17 cellular contexts compared by ENCODE assay signal in genomic region chrX:154430504-154430903, GRCh38. TPM values are rescaled to one million over a fixed set of nuclear protein-coding genes. Genes with fewer than 3 reads are reported as not detected.
DNase-seq lines count a peak whose midpoint lies in the region; ATAC-seq, FAIRE-seq and TF ChIP-seq lines count a peak whose summit lies in the region.
"Had no signal": no experiment of that assay in that cellular context is flagged by ENCODE, and none has a peak within 500 bp of the region (broad histone marks: within the 10 kb centered on the region; RNA-seq: fewer than 3 reads in every experiment).

No MANE protein-coding gene starts in this region.

- no peaks in the 10 kb centered on the region for H3K27me3 ChIP-seq in CD4-positive, alpha-beta T cell (ENCODE audit: control insufficient read depth, insufficient read depth, low read length)

- no peak overlapping the region for H3K4me3 ChIP-seq in HEK293 (ENCODE audit: low read depth, low read length)

- H3K27ac ChIP-seq in CD4-positive, alpha-beta T cell (ENCODE audit: low read depth, low read length) = no peak overlapping the region
- H3K27ac ChIP-seq in HEK293 (ENCODE audit: extremely low read depth, low read depth, low read length) (no peak overlapping the region), angular gyrus (ENCODE audit: low read depth, low read length) (peak overlapping the region; percentile 10)

- H3K4me1 Mint-ChIP-seq in CD4-positive, alpha-beta T cell (ENCODE audit: low read depth) = peaks cover 30% of the 10 kb centered on the region
- H3K4me1 Mint-ChIP-seq in nephron progenitor cell = peaks cover 25% of the 10 kb centered on the region

- H3K27ac Mint-ChIP-seq in CD4-positive, alpha-beta T cell = peak overlapping the region; percentile 80
- peak overlapping the region; percentile 73 for H3K27ac Mint-ChIP-seq in nephron progenitor cell

- no peak for FAIRE-seq in RCC 7860 (lab: Jason Lieb, UNC)
- FAIRE-seq: TTC549 had no signal

- H3K27me3 Mint-ChIP-seq in CD4-positive, alpha-beta T cell = no peaks in the 10 kb centered on the region
- peaks cover 8% of the 10 kb centered on the region for H3K27me3 Mint-ChIP-seq in nephron progenitor cell (ENCODE audit: low read depth, poor library complexity)

- intact Hi-C loops in CD4-positive, alpha-beta T cell (cut with DNase I, micrococcal nuclease) = loop anchor here in 1 of 2 experiments (10.0 kb wide), 1 partner anchor 54 kb away; the partner anchor contains the start of gene UBL4A

- POLR2A ChIA-PET in CD4-positive, alpha-beta T cell (lab: Charles Lee) = no interaction called here
- POLR2A ChIA-PET in HEK293 (lab: Yijun Ruan, JAX) = no interaction called here

- peaks cover 0 to 46% of the 10 kb centered on the region in 2 experiments; a peak in 1 of 3 replicates for H3K36me3 ChIP-seq in HEK293 (ENCODE audit: control insufficient read depth in 2 of 2, insufficient read depth in 1 of 2, low read length in 2 of 2)

- ATAC-seq in CD4-positive, alpha-beta T cell (ENCODE audit: poor library complexity) = no peak

- no peak for TF ChIP-seq CTCF in CD4-positive, alpha-beta T cell (IDR thresholded peaks at IDR 0.05)
- TF ChIP-seq CTCF in HEK293 (tag by site-specific recombination; IDR thresholded peaks at IDR 0.05) (no peak), nephron progenitor cell (IDR thresholded peaks at IDR 0.05) (no peak)

- DNase-seq in CD4-positive, alpha-beta T cell = no peak
- DNase-seq in nephron progenitor cell (no peak), DMS53 (lab: John Stamatoyannopoulos, UW) (no peak), RCC 7860 (ENCODE audit: low spot score) (no peak)
- no peak for DNase-seq in stimulated activated CD4-positive, alpha-beta T cell treated with anti-CD3 and anti-CD28 coated beads, Interleukin-2, amount 100 ng/mL, for 24 hours
- DNase-seq: activated gamma-delta T cell; cortex of kidney; DMS153; foreskin melanocyte; HCEC 1CT; kidney glomerular epithelial cell; NCI-H2107; occipital lobe; stimulated activated naive CD4-positive, alpha-beta T cell treated with Interleukin-2 at 50 U/mL for 16 hours had no signal

- CTCF ChIA-PET in CD4-positive, alpha-beta T cell (lab: Charles Lee) = no interaction called here
- CTCF ChIA-PET in HEK293 (lab: Yijun Ruan, JAX) = interaction anchor here (0.6 kb wide), 1 partner anchor 15 kb away, joined by 4 read pairs; no protein-coding TSS in a partner anchor

- H3K4me1 ChIP-seq in HEK293 (ENCODE audit: control insufficient read depth, insufficient read depth, low read length) = no peaks in the 10 kb centered on the region

- no peaks in the 10 kb centered on the region for H3K9me3 Mint-ChIP-seq in CD4-positive, alpha-beta T cell
- peaks cover 59% of the 10 kb centered on the region for H3K9me3 Mint-ChIP-seq in nephron progenitor cell

- no peaks in the 10 kb centered on the region for H3K9me3 ChIP-seq in CD4-positive, alpha-beta T cell (ENCODE audit: control insufficient read depth, low read length)
- no peaks in the 10 kb centered on the region for H3K9me3 ChIP-seq in HEK293 (ENCODE audit: control insufficient read depth, insufficient read depth, low read depth, low read length)

- peak overlapping the region; percentile 27 for H3K4me3 Mint-ChIP-seq in CD4-positive, alpha-beta T cell
- H3K4me3 Mint-ChIP-seq in nephron progenitor cell = peak overlapping the region; percentile 65

- H3K36me3 Mint-ChIP-seq in CD4-positive, alpha-beta T cell (ENCODE audit: low read depth) = peaks cover 23% of the 10 kb centered on the region
- peaks cover 19% of the 10 kb centered on the region for H3K36me3 Mint-ChIP-seq in nephron progenitor cell (ENCODE audit: low read depth)

TF ChIP-seq in HEK293, 187 proteins besides CTCF, POLR2A, EP300 and RAD21:
- TF ChIP-seq HOXA7 (CRISPR knock-in tag; IDR thresholded peaks at IDR 0.05; ENCODE audit: borderline replicate concordance) (no peak), ZNF37A (tag by site-specific recombination; IDR thresholded peaks at IDR 0.05) (no peak), ZNF629 (tag by site-specific recombination; IDR thresholded peaks at IDR 0.05) (no peak), MYNN (tag by site-specific recombination; IDR thresholded peaks at IDR 0.05; ENCODE audit: borderline replicate concordance) (no peak), ZNF341 (tag by site-specific recombination; IDR thresholded peaks at IDR 0.05; ENCODE audit: low read depth) (peak; percentile 38)
TF ChIP-seq in HEK293: peak in this region for 1.

RNA-seq across cellular contexts. Expression of gene ATP6AP1, which starts 2.0 kb away (rescaled TPM):
- 10 to 100 TPM; 31.4 to 40.8 TPM for total RNA-seq in CD4-positive, alpha-beta T cell

RNA-seq across cellular contexts. Expression of gene GDI1, which starts 6.5 kb away (rescaled TPM):
- total RNA-seq in CD4-positive, alpha-beta T cell = 100 to 1,000 TPM; 144 to 145 TPM

RNA-seq across cellular contexts. Expression of gene FAM50A, which starts 13.4 kb away (rescaled TPM):
- total RNA-seq in CD4-positive, alpha-beta T cell = 10 to 100 TPM; 42.3 to 49.4 TPM

RNA-seq across cellular contexts. Expression of gene TAFAZZIN, which starts 19.2 kb away (rescaled TPM):
- total RNA-seq in CD4-positive, alpha-beta T cell = 10 to 100 TPM; 72.8 to 78.5 TPM

RNA-seq across cellular contexts. Expression of gene DNASE1L1, which starts 21.4 kb away (rescaled TPM):
- total RNA-seq in CD4-positive, alpha-beta T cell = 10 to 100 TPM; 16.0 to 18.4 TPM
